ENCODE assay signal across 1 cellular context in genomic region chr19:2986951-2987491, GRCh38.
TF ChIP-seq lines count a peak whose summit lies in the region.

No MANE protein-coding gene starts in this region.

TF ChIP-seq in GM23338, 12 proteins besides CTCF, POLR2A, EP300 and RAD21 (continued from another document):
- TF ChIP-seq REST (IDR thresholded peaks at IDR 0.05; ENCODE audit: unreplicated experiment) (no peak), NANOG (IDR thresholded peaks at IDR 0.05; ENCODE audit: borderline replicate concordance) (no peak), CREB1 (CRISPR knock-in tag; IDR thresholded peaks at IDR 0.05; ENCODE audit: low read depth) (no peak), ZNF331 (CRISPR knock-in tag; IDR thresholded peaks at IDR 0.05; ENCODE audit: low read depth) (no peak)
